22 cellular contexts compared by ENCODE assay signal in genomic region chr2:112073875-112074274, GRCh38. TPM values are rescaled to one million over a fixed set of nuclear protein-coding genes. Genes with fewer than 3 reads are reported as not detected.
A peak's percentile ranks its signal among the peaks of the same experiment; 100 is the strongest.
DNase-seq lines count a peak whose midpoint lies in the region; FAIRE-seq and TF ChIP-seq lines count a peak whose summit lies in the region.
"Had no signal": no experiment of that assay in that cellular context is flagged by ENCODE, and none has a peak within 500 bp of the region (broad histone marks: within the 10 kb centered on the region; RNA-seq: fewer than 3 reads in every experiment).

No MANE protein-coding gene starts in this region.

- H3K36me3 Mint-ChIP-seq in astrocyte (ENCODE audit: low read depth, unreplicated experiment) (peaks cover 42% of the 10 kb centered on the region), MCF 10A (ENCODE audit: insufficient read depth, unreplicated experiment) (peaks cover 62% of the 10 kb centered on the region)

- H3K4me1 Mint-ChIP-seq in astrocyte (ENCODE audit: low read depth, unreplicated experiment) (peaks cover 12% of the 10 kb centered on the region), MCF 10A (ENCODE audit: insufficient read depth, unreplicated experiment) (peaks cover 8% of the 10 kb centered on the region)
- H3K4me1 Mint-ChIP-seq: endodermal cell had no signal

- H3K4me3 Mint-ChIP-seq in astrocyte (ENCODE audit: unreplicated experiment): no peak overlapping the region
- H3K4me3 Mint-ChIP-seq in MCF 10A (ENCODE audit: unreplicated experiment): no peak overlapping the region
- H3K4me3 Mint-ChIP-seq: activated T-cell treated with anti-CD3 and anti-CD28 coated beads, Interleukin-2, amount 50 U/mL, for 24 hours; CD4-positive, alpha-beta T cell; endodermal cell; memory B cell had no signal

- H3K27me3 ChIP-seq in astrocyte (ENCODE audit: insufficient read depth, low read length): no peaks in the 10 kb centered on the region
- no peaks in the 10 kb centered on the region for H3K27me3 ChIP-seq in adrenal gland

- POLR2A ChIA-PET in MCF 10A (lab: Yijun Ruan, JAX): interaction anchor here (0.5 to 1.0 kb wide), 2 partner anchors 19 to 409 kb away, joined by 3 read pairs; no protein-coding TSS in a partner anchor

- peaks cover 22% of the 10 kb centered on the region for H3K36me3 ChIP-seq in astrocyte (ENCODE audit: insufficient read depth, low read length)
- peaks cover 0 to 33% of the 10 kb centered on the region in 2 donors for H3K36me3 ChIP-seq in adrenal gland (replicated peaks in 1 of 2)

- FAIRE-seq in astrocyte (lab: Jason Lieb, UNC): no peak
- FAIRE-seq: HepG2, small intestine had no signal

- no TSS peak for BruUV-seq in MCF 10A (replicated peaks; lab: Mats Ljungman, UMichigan)

- WGBS in adrenal gland, 4 donors: 93 to 98% (median 97%) methylated on average over 3 of the region's 3 CpGs

- H4K20me1 ChIP-seq in astrocyte (ENCODE audit: insufficient read depth, low read length): peaks cover 29% of the 10 kb centered on the region

- H3K27ac ChIP-seq in astrocyte (ENCODE audit: low read depth, low read length) (no peak overlapping the region), adrenal gland (no peak overlapping the region)
- H3K27ac ChIP-seq: HL-60, RWPE1 had no signal

- in situ Hi-C loops in GM13976 (cut with MboI; ENCODE audit: low sequenced_read_pairs, unreplicated experiment): loop anchor here (25.0 kb wide), 1 partner anchor 638 kb away; the partner anchor contains the start of gene NT5DC4

- H3K27ac Mint-ChIP-seq in astrocyte (ENCODE audit: unreplicated experiment) (no peak overlapping the region), MCF 10A (ENCODE audit: low read depth, unreplicated experiment) (no peak overlapping the region)
- H3K27ac Mint-ChIP-seq: CD4-positive, alpha-beta T cell; endodermal cell; memory B cell had no signal

- H3K4me1 ChIP-seq in astrocyte (ENCODE audit: insufficient read depth, low read length): peaks cover 11% of the 10 kb centered on the region
- no peaks in the 10 kb centered on the region for H3K4me1 ChIP-seq in adrenal gland (replicated peaks in 1 of 2)

- intact Hi-C loops in MCF 10A (cut with micrococcal nuclease) (no loop called here), adrenal gland (cut with DNase I) (no loop called here)

- CTCF ChIA-PET in MCF 10A (lab: Yijun Ruan, JAX): interaction anchor here (0.6 to 0.7 kb wide), 2 partner anchors 511 to 689 kb away, joined by 3 read pairs; partner anchors contain the start of gene CHCHD5

- no peak overlapping the region for H3K4me2 ChIP-seq in astrocyte (ENCODE audit: low read length)

- no peak for TF ChIP-seq POLR2A in adrenal gland (IDR thresholded peaks at IDR 0.05)

- H3K9me3 ChIP-seq in astrocyte (ENCODE audit: insufficient read depth, low read depth, low read length) (no peaks in the 10 kb centered on the region), adrenal gland (replicated peaks in 1 of 3) (no peaks in the 10 kb centered on the region)

- no peak overlapping the region for H2AFZ ChIP-seq in astrocyte (ENCODE audit: low read depth, low read length)

- H3K79me2 ChIP-seq in astrocyte (ENCODE audit: insufficient read depth, low read length): peaks cover 38% of the 10 kb centered on the region

- H3K4me3 ChIP-seq in astrocyte (ENCODE audit: insufficient read depth, low read depth, low read length) (no peak overlapping the region), adrenal gland (no peak overlapping the region)

- TF ChIP-seq CTCF in astrocyte (IDR thresholded peaks at IDR 0.05; ENCODE audit: insufficient read depth, low read depth, low read length) (no peak), MCF 10A (IDR thresholded peaks at IDR 0.05; ENCODE audit: unreplicated experiment) (no peak), GM13976 (IDR thresholded peaks at IDR 0.05; ENCODE audit: borderline replicate concordance, control extremely low read depth, extremely low read depth, insufficient read depth, missing control alignments) (no peak), adrenal gland (IDR thresholded peaks at IDR 0.05) (no peak)

- H3K27me3 Mint-ChIP-seq in astrocyte (ENCODE audit: low read depth, unreplicated experiment) (no peaks in the 10 kb centered on the region), MCF 10A (ENCODE audit: insufficient read depth, unreplicated experiment) (no peaks in the 10 kb centered on the region)
- H3K27me3 Mint-ChIP-seq: activated T-cell treated with anti-CD3 and anti-CD28 coated beads, Interleukin-2, amount 50 U/mL, for 24 hours; CD4-positive, alpha-beta T cell; memory B cell had no signal

- peak; percentile 49 for DNase-seq in A172 (ENCODE audit: low spot score)
- DNase-seq in Daoy (ENCODE audit: low read depth): peak; percentile 18
- peak; percentile 22 for DNase-seq in NCI-H748 (lab: John Stamatoyannopoulos, UW; ENCODE audit: unreplicated experiment)
- peak; percentile 32 for DNase-seq in astrocyte (ENCODE audit: low read depth)
- DNase-seq in MCF 10A (ENCODE audit: unreplicated experiment): no peak
- DNase-seq in GM13976 (ENCODE audit: low spot score): no peak
- no peak for DNase-seq in adrenal gland
- no peak for DNase-seq in SIG-M5 (lab: John Stamatoyannopoulos, UW)
- DNase-seq: activated CD4-positive, CD25-positive, alpha-beta regulatory T cell; activated T-cell treated with anti-CD3 and anti-CD28 coated beads, Interleukin-2, amount 50 U/mL, for 24 hours; CD4-positive, alpha-beta T cell; cortex of kidney; endodermal cell; GOT3; NCI-H1417; NCI-H524; small intestine; stimulated activated CD4-positive, alpha-beta T cell treated with anti-CD3 and anti-CD28 coated beads, Interleukin-2, amount 100 ng/mL, for 48 hours had no signal

- H3K9me3 Mint-ChIP-seq in astrocyte (ENCODE audit: unreplicated experiment) (peaks cover 8% of the 10 kb centered on the region), MCF 10A (ENCODE audit: unreplicated experiment) (peaks cover 18% of the 10 kb centered on the region)
- H3K9me3 Mint-ChIP-seq: CD4-positive, alpha-beta T cell had no signal

- no peak overlapping the region for H3K9ac ChIP-seq in astrocyte (ENCODE audit: low read length)

RNA-seq across cellular contexts. Expression of gene TMEM87B, which starts 18.8 kb away (rescaled TPM):
- 26.0 and 41.6 TPM in 2 replicates for total RNA-seq in A172 (2014; rRNA removed; shearing (Covaris generic))
- 13.7 and 14.1 TPM in 2 replicates for total RNA-seq in Daoy (2014; rRNA removed; shearing (Covaris generic))
- 27.2 and 30.2 TPM in 2 replicates for total RNA-seq in astrocyte
- total RNA-seq in MCF 10A (2022): 29.1 and 39.2 TPM in 2 replicates
- 10 to 100 TPM; 21.5 to 37.5 (median 33.3) TPM for total RNA-seq in adrenal gland
- polyA plus RNA-seq in adrenal gland: 10 to 100 TPM in 2 of 3 donors, 1 to 10 TPM in 1; 8.9 to 28.3 (median 13.5) TPM

Comparison
In these comparisons a context has a peak if more than half of its experiments do, and no peak if none do; other contexts are left out.
1. DNase-seq: peak in A172 (single experiment), Daoy (single experiment), NCI-H748 (single experiment) and astrocyte (single experiment); none in MCF 10A (single experiment), GM13976 (single experiment), adrenal gland (0 of 7) and SIG-M5 (single experiment).